In genomic region chr3:116517308-116517707, GRCh38 we compare ENCODE assay signal across 8 cellular contexts.
DNase-seq lines count a peak whose midpoint lies in the region; ATAC-seq and TF ChIP-seq lines count a peak whose summit lies in the region.
"Had no signal": no experiment of that assay in that cellular context is flagged by ENCODE, and none has a peak within 500 bp of the region (broad histone marks: within the 10 kb centered on the region; RNA-seq: fewer than 3 reads in every experiment).

No MANE protein-coding gene starts in this region.

- H3K9me3 ChIP-seq in SU-DHL-6 (ENCODE audit: insufficient read depth, low read length), result no peaks in the 10 kb centered on the region

- H3K9me3 Mint-ChIP-seq in activated T-helper 17 cell treated with anti-CD3 and anti-CD28 coated beads, Interleukin-2, amount 50 U/mL, for 72 hours, result peaks cover 9% of the 10 kb centered on the region
- H3K9me3 Mint-ChIP-seq: T-helper 2 cell treated with Interferon-gamma antibody and Interleukin-4, amounts not matched to agents 5 μg/mL and 100 μg/mL, for 36 hours had no signal

- H4K20me1 ChIP-seq in SU-DHL-6 (ENCODE audit: low read depth, low read length), result no peaks in the 10 kb centered on the region

- peak; percentile 50 for ATAC-seq in HG02678 (IDR thresholded peaks at IDR 0.05; ENCODE audit: unreplicated experiment)
- ATAC-seq in activated T-helper 17 cell treated with anti-CD3 and anti-CD28 coated beads, Interleukin-2, amount 50 U/mL, for 72 hours (replicated peaks), result no peak
- ATAC-seq in HG03442 (IDR thresholded peaks at IDR 0.05; ENCODE audit: unreplicated experiment), result no peak

- no peak overlapping the region for H3K27ac ChIP-seq in SU-DHL-6 (ENCODE audit: low read depth, low read length)

- CTCF ChIA-PET in GM10248 (lab: Yijun Ruan, JAX), result interaction anchor here (0.9 kb wide), 1 partner anchor 35 kb away, joined by 4 read pairs; no protein-coding TSS in a partner anchor

- H3K27ac Mint-ChIP-seq in activated T-helper 17 cell treated with anti-CD3 and anti-CD28 coated beads, Interleukin-2, amount 50 U/mL, for 72 hours, result no peak overlapping the region
- H3K27ac Mint-ChIP-seq: T-helper 2 cell treated with Interferon-gamma antibody and Interleukin-4, amounts not matched to agents 5 μg/mL and 100 μg/mL, for 36 hours had no signal

- H3K27me3 ChIP-seq in SU-DHL-6 (ENCODE audit: low read length), result no peaks in the 10 kb centered on the region
- no peaks in the 10 kb centered on the region for H3K27me3 ChIP-seq in kidney epithelial cell (ENCODE audit: control insufficient read depth, insufficient read depth, low read length)

- H3K4me3 Mint-ChIP-seq in activated T-helper 17 cell treated with anti-CD3 and anti-CD28 coated beads, Interleukin-2, amount 50 U/mL, for 72 hours, result no peak overlapping the region
- H3K4me3 Mint-ChIP-seq: T-helper 2 cell treated with Interferon-gamma antibody and Interleukin-4, amounts not matched to agents 5 μg/mL and 100 μg/mL, for 36 hours had no signal

- no peak overlapping the region for H2AFZ ChIP-seq in SU-DHL-6 (ENCODE audit: low read depth, low read length, severe bottlenecking)

- POLR2A ChIA-PET in GM10248 (lab: Yijun Ruan, JAX), result no interaction called here

- no peaks in the 10 kb centered on the region for H3K79me2 ChIP-seq in SU-DHL-6 (ENCODE audit: insufficient read depth, low read length)

- no peaks in the 10 kb centered on the region for H3K36me3 ChIP-seq in SU-DHL-6 (ENCODE audit: low read length)
- H3K36me3 ChIP-seq in kidney epithelial cell (ENCODE audit: control insufficient read depth, insufficient read depth, low read length), result no peaks in the 10 kb centered on the region

- H3K4me1 Mint-ChIP-seq in activated T-helper 17 cell treated with anti-CD3 and anti-CD28 coated beads, Interleukin-2, amount 50 U/mL, for 72 hours, result no peaks in the 10 kb centered on the region

- no peak overlapping the region for H3K4me3 ChIP-seq in SU-DHL-6 (ENCODE audit: insufficient read depth, low read length, poor library complexity, severe bottlenecking)
- no peak overlapping the region for H3K4me3 ChIP-seq in kidney epithelial cell (ENCODE audit: low read depth, low read length)

- no peak overlapping the region for H3K4me2 ChIP-seq in SU-DHL-6 (ENCODE audit: low read depth, low read length, poor library complexity, severe bottlenecking)

- DNase-seq in GM10248 (ENCODE audit: extremely low spot score), result peak; percentile 8
- DNase-seq in kidney epithelial cell (ENCODE audit: low read depth), result no peak
- no peak for DNase-seq in T1000 (lab: John Stamatoyannopoulos, UW)

- no peaks in the 10 kb centered on the region for H3F3A ChIP-seq in SU-DHL-6 (ENCODE audit: insufficient read depth)

- TF ChIP-seq CTCF in GM10248 (IDR thresholded peaks at IDR 0.05; ENCODE audit: control extremely low read depth, extremely low read depth, low read depth, missing control alignments) (peak; percentile 19), SU-DHL-6 (IDR thresholded peaks at IDR 0.05; ENCODE audit: insufficient read depth, low read length, poor library complexity, severe bottlenecking) (peak; percentile 30), kidney epithelial cell (IDR thresholded peaks at IDR 0.05; ENCODE audit: insufficient read depth, low read length, poor library complexity, severe bottlenecking) (peak; percentile 40)

- no peak overlapping the region for H3K9ac ChIP-seq in SU-DHL-6 (ENCODE audit: low read length)

- no peaks in the 10 kb centered on the region for H3K36me3 Mint-ChIP-seq in activated T-helper 17 cell treated with anti-CD3 and anti-CD28 coated beads, Interleukin-2, amount 50 U/mL, for 72 hours (ENCODE audit: low read depth)

- H3K9me2 ChIP-seq in SU-DHL-6 (replicated peaks; ENCODE audit: insufficient read depth, low read length), result no peaks in the 10 kb centered on the region

- H3K27me3 Mint-ChIP-seq in activated T-helper 17 cell treated with anti-CD3 and anti-CD28 coated beads, Interleukin-2, amount 50 U/mL, for 72 hours, result no peaks in the 10 kb centered on the region
